8 cellular contexts compared by ENCODE assay signal in the genomic region with DNA sequence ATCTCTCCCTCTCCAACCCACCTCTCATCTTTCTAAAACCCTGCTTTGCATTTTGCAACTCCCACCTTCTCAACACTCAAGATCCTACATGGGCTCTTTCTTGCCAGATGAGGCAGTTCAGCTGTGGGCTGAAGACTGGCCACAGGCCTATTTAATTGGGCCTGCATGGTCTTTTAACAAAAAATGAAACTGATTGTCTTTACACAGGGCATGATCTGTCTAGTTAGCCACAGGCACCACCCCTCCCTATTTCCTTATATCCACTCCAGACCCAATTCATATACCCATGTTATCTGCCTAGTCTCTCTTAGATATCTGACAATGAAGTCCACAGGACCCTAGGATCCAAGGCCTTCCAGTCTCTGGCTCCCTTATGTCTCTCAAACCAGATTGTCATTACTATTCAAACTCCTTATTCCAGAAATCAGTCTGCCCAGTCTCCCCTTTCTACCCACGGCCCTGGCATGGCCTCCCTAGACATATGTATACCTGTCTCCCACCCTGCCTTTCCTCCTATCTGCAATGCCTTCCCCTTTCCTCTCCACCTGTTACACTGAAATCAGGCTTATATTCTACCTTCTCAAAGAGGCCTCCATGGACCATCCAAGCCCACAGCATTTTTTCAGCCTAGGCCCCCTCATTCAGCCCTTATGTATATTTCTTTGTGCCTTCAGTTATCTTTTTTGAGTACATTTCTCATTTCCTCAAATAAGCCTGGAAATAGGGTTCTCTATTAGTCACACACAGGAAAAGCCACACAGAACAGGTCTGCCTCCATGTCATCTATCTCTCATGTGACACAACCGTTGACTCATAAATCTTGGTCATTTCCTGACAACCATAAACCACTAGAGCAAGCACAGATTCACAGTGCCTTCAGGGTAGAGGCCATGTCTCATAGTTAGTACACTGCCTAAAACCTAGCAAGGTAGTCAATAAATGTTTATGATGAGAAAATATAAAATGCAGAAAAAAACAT. TPM values are rescaled to one million over a fixed set of nuclear protein-coding genes. Genes with fewer than 3 reads are reported as not detected.
DNase-seq lines count a peak whose midpoint lies in the region; ATAC-seq and TF ChIP-seq lines count a peak whose summit lies in the region.

No MANE protein-coding gene starts in this region.

- no peaks in the 10 kb centered on the region for H3K27me3 Mint-ChIP-seq in activated CD4-positive, alpha-beta memory T cell treated with anti-CD3 and anti-CD28 coated beads, Interleukin-2, amount 10 ng/mL, durations not matched to agents 7 days and 5 days

- H3K36me3 Mint-ChIP-seq in activated CD4-positive, alpha-beta memory T cell treated with anti-CD3 and anti-CD28 coated beads, Interleukin-2, amount 10 ng/mL, durations not matched to agents 7 days and 5 days (ENCODE audit: low read depth) = peaks cover 2% of the 10 kb centered on the region

- no peak for TF ChIP-seq CTCF in GM12865 (IDR thresholded peaks at IDR 0.05; ENCODE audit: insufficient read depth, low read depth, low read length, missing control alignments)

- peak overlapping the region; percentile 87 for H3K27ac Mint-ChIP-seq in activated CD4-positive, alpha-beta memory T cell treated with anti-CD3 and anti-CD28 coated beads, Interleukin-2, amount 10 ng/mL, durations not matched to agents 7 days and 5 days

- no peaks in the 10 kb centered on the region for H3K9me3 Mint-ChIP-seq in activated CD4-positive, alpha-beta memory T cell treated with anti-CD3 and anti-CD28 coated beads, Interleukin-2, amount 10 ng/mL, durations not matched to agents 7 days and 5 days

- no peak overlapping the region for H3K4me3 ChIP-seq in GM12865 (ENCODE audit: low read depth, low read length)

- DNase-seq in GM12865 (ENCODE audit: low read depth) (peak; percentile 75), HS-5 (ENCODE audit: low read depth) (peak; percentile 90), glomerular endothelial cell (ENCODE audit: extremely low read depth, low read depth, low spot score) (peak; percentile 75), cerebellar nuclear complex (lab: John Stamatoyannopoulos, UW) (no peak), NCI-H128 (lab: John Stamatoyannopoulos, UW; ENCODE audit: unreplicated experiment) (no peak), NCI-H82 treated with DMSO at 0.1 percent for 48 hours (lab: John Stamatoyannopoulos, UW; ENCODE audit: unreplicated experiment) (no peak)
- peak; percentile 59 for DNase-seq in activated CD4-positive, alpha-beta memory T cell treated with anti-CD3 and anti-CD28 coated beads, Interleukin-2, amount 10 ng/mL, durations not matched to agents 7 days and 5 days

- CTCF ChIA-PET in activated CD4-positive, alpha-beta memory T cell treated with anti-CD3 and anti-CD28 coated beads, Interleukin-2, amount 10 ng/mL, durations not matched to agents 7 days and 5 days (lab: Charles Lee) = interaction anchor here (1.3 to 1.6 kb wide), 2 partner anchors 72 to 91 kb away, joined by 3 to 4 read pairs; no protein-coding TSS in a partner anchor

- POLR2A ChIA-PET in activated CD4-positive, alpha-beta memory T cell treated with anti-CD3 and anti-CD28 coated beads, Interleukin-2, amount 10 ng/mL, durations not matched to agents 7 days and 5 days (lab: Charles Lee) = interaction anchor here (1.2 kb wide), 1 partner anchor 10 kb away, joined by 4 read pairs; no protein-coding TSS in a partner anchor

- peak; percentile 95 for ATAC-seq in GM21528 (IDR thresholded peaks at IDR 0.05; ENCODE audit: low FRiP score, unreplicated experiment)

- H3K4me1 Mint-ChIP-seq in activated CD4-positive, alpha-beta memory T cell treated with anti-CD3 and anti-CD28 coated beads, Interleukin-2, amount 10 ng/mL, durations not matched to agents 7 days and 5 days = peaks cover 34% of the 10 kb centered on the region

- no peak overlapping the region for H3K4me3 Mint-ChIP-seq in activated CD4-positive, alpha-beta memory T cell treated with anti-CD3 and anti-CD28 coated beads, Interleukin-2, amount 10 ng/mL, durations not matched to agents 7 days and 5 days

RNA-seq across cellular contexts. Expression of a gene that starts 39.0 kb away (rescaled TPM):
- total RNA-seq in activated CD4-positive, alpha-beta memory T cell treated with anti-CD3 and anti-CD28 coated beads, Interleukin-2, amount 10 ng/mL, durations not matched to agents 7 days and 5 days = 1 to 10 TPM; 1.7 to 2.1 TPM
- total RNA-seq in glomerular endothelial cell = 0.06 TPM in 1 of 2 replicates, not detected in the other

Comparison
In these comparisons a context has a peak if more than half of its experiments do, and no peak if none do; other contexts are left out.
1. DNase-seq: peak in GM12865 (single experiment), HS-5 (single experiment), activated CD4-positive, alpha-beta memory T cell treated with anti-CD3 and anti-CD28 coated beads, Interleukin-2, amount 10 ng/mL, durations not matched to agents 7 days and 5 days (single experiment) and glomerular endothelial cell (single experiment); none in cerebellar nuclear complex (0 of 2), NCI-H128 (single experiment) and NCI-H82 treated with DMSO at 0.1 percent for 48 hours (single experiment).